In the genomic region with DNA sequence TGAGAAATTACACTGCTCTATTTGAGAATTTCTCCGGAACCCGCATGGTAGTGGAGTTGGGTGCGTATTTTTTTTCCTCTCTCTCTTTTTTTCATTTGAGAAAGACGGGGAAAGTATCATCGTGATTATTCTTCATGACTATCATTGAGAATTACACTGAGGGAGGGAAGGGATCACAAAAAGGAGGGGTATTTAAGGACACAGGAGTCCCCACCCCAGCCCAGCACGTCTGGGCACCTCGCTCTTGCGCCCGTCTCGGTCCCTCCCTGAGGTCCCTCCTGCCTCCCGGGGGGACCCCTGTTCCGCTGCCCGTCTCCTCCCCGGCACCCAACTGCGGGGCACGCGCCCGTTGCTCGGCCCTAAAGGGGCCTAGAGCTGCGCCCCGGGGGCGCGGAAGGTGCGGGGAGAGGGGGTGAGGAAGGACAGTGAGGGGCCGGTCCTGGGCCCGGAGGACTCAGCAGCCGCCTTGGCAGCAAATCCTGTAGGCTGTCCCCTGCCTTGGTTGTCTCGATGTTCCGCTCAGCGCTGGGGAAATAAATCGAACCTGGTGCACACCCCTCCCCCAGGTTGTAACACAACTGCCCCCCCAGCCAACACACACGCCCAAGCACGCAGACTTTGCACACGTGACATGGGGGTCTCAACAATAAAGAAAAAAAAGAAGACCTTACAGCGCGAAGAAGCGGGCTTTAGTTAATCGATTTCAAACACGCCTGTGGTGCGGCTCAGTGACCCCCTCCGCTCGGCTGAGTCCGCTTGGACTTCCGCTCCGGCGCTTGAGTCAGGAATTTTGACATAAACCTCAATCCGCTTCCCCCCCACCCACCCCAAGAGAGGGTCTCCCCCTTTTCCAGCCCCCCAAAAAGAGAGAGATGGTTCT, we compare ENCODE assay signal across 11 cellular contexts. TPM values are rescaled to one million over a fixed set of nuclear protein-coding genes. Genes with fewer than 3 reads are reported as not detected.
A peak's percentile ranks its signal among the peaks of the same experiment; 100 is the strongest.
DNase-seq lines count a peak whose midpoint lies in the region; ATAC-seq and TF ChIP-seq lines count a peak whose summit lies in the region.
"Had no signal": no experiment of that assay in that cellular context is flagged by ENCODE, and none has a peak within 500 bp of the region (broad histone marks: within the 10 kb centered on the region; RNA-seq: fewer than 3 reads in every experiment).

No MANE protein-coding gene starts in this region.

- no peaks in the 10 kb centered on the region for H3K79me2 ChIP-seq in smooth muscle cell (ENCODE audit: low read depth)

- ATAC-seq in activated CD8-positive, alpha-beta memory T cell treated with anti-CD3 and anti-CD28 coated beads, Interleukin-2, amount 10 ng/mL, durations not matched to agents 7 days and 5 days = peak; percentile 24
- ATAC-seq in GM21381 (IDR thresholded peaks at IDR 0.05; ENCODE audit: unreplicated experiment) = no peak
- ATAC-seq in HG02981 (IDR thresholded peaks at IDR 0.05; ENCODE audit: unreplicated experiment) = no peak
- ATAC-seq: mucosa of descending colon had no signal

- no peak overlapping the region for H2AFZ ChIP-seq in smooth muscle cell (ENCODE audit: low read depth)

- no peak overlapping the region for H3K4me3 ChIP-seq in smooth muscle cell
- H3K4me3 ChIP-seq: mucosa of descending colon had no signal

- no peak for TF ChIP-seq CTCF in smooth muscle cell (IDR thresholded peaks at IDR 0.05; ENCODE audit: borderline replicate concordance, insufficient read depth, poor library complexity, severe bottlenecking)

- H3K4me1 Mint-ChIP-seq in activated CD8-positive, alpha-beta memory T cell treated with anti-CD3 and anti-CD28 coated beads, Interleukin-2, amount 10 ng/mL, durations not matched to agents 7 days and 5 days = peaks cover 16% of the 10 kb centered on the region
- peaks cover 20% of the 10 kb centered on the region for H3K4me1 Mint-ChIP-seq in activated T-helper 1 cell treated with anti-CD3 and anti-CD28 coated beads, Interleukin-12 subunit alpha, Interleukin-12 subunit beta, Interleukin-2, Interleukin-4 antibody, amounts not matched to agents 30 ng/mL and 10 ng/mL and 1 ng/mL, durations not matched to agents 14 hours and 24 hours and 36 hours (ENCODE audit: low read depth)
- peaks cover 16% of the 10 kb centered on the region in 2 donors for H3K4me1 Mint-ChIP-seq in immature natural killer cell

- peaks cover 19% of the 10 kb centered on the region for H3K4me1 ChIP-seq in smooth muscle cell (ENCODE audit: low read depth)

- H3K4me3 Mint-ChIP-seq in activated CD8-positive, alpha-beta memory T cell treated with anti-CD3 and anti-CD28 coated beads, Interleukin-2, amount 10 ng/mL, durations not matched to agents 7 days and 5 days = peak overlapping the region; percentile 16
- H3K4me3 Mint-ChIP-seq in activated T-helper 1 cell treated with anti-CD3 and anti-CD28 coated beads, Interleukin-12 subunit alpha, Interleukin-12 subunit beta, Interleukin-2, Interleukin-4 antibody, amounts not matched to agents 30 ng/mL and 10 ng/mL and 1 ng/mL, durations not matched to agents 14 hours and 24 hours and 36 hours = peak overlapping the region; percentile 10
- peak overlapping the region; percentile 5 to 62 (median 47) for H3K4me3 Mint-ChIP-seq in immature natural killer cell

- WGBS in smooth muscle cell (ENCODE audit: low lambda C conversion rate) = 4% methylated on average over 29 of the region's 47 CpGs

- no peak for DNase-seq in activated CD8-positive, alpha-beta memory T cell treated with anti-CD3 and anti-CD28 coated beads, Interleukin-2, amount 10 ng/mL, durations not matched to agents 7 days and 5 days
- DNase-seq in activated CD8-positive, alpha-beta memory T cell treated with anti-CD3 and anti-CD28 coated beads, Interleukin-2, amount 50 U/mL, for 4 hours = no peak
- DNase-seq in activated T-helper 1 cell treated with anti-CD3 and anti-CD28 coated beads, Interleukin-12 subunit alpha, Interleukin-12 subunit beta, Interleukin-2, Interleukin-4 antibody, amounts not matched to agents 30 ng/mL and 10 ng/mL and 1 ng/mL, durations not matched to agents 14 hours and 24 hours and 36 hours (ENCODE audit: low spot score) = no peak
- DNase-seq in immature natural killer cell = no peak
- no peak for DNase-seq in smooth muscle cell (lab: John Stamatoyannopoulos, UW; ENCODE audit: unreplicated experiment)
- no peak for DNase-seq in NCI-H526 treated with DMSO at 0.1 percent for 48 hours (lab: John Stamatoyannopoulos, UW)
- DNase-seq: mucosa of descending colon, NCI-H2081 treated with DMSO at 0.1 percent for 48 hours had no signal

- peaks cover 100% of the 10 kb centered on the region for H3K27me3 ChIP-seq in smooth muscle cell (ENCODE audit: low read depth)

- no peaks in the 10 kb centered on the region for H4K20me1 ChIP-seq in smooth muscle cell (ENCODE audit: low read depth)

- H3K27me3 Mint-ChIP-seq in activated CD8-positive, alpha-beta memory T cell treated with anti-CD3 and anti-CD28 coated beads, Interleukin-2, amount 10 ng/mL, durations not matched to agents 7 days and 5 days = peaks cover 84% of the 10 kb centered on the region
- peaks cover 74% of the 10 kb centered on the region for H3K27me3 Mint-ChIP-seq in activated T-helper 1 cell treated with anti-CD3 and anti-CD28 coated beads, Interleukin-12 subunit alpha, Interleukin-12 subunit beta, Interleukin-2, Interleukin-4 antibody, amounts not matched to agents 30 ng/mL and 10 ng/mL and 1 ng/mL, durations not matched to agents 14 hours and 24 hours and 36 hours (ENCODE audit: insufficient read depth)
- H3K27me3 Mint-ChIP-seq in immature natural killer cell (ENCODE audit: low read depth in 3 of 3) = peaks cover 57 to 77% (median 76%) of the 10 kb centered on the region in 3 donors

- H3K27ac ChIP-seq in smooth muscle cell (ENCODE audit: low read depth) = no peak overlapping the region
- H3K27ac ChIP-seq: KMS-11 had no signal

- H3K36me3 ChIP-seq in smooth muscle cell (ENCODE audit: low read depth) = no peaks in the 10 kb centered on the region

- intact Hi-C loops in activated T-helper 1 cell treated with anti-CD3 and anti-CD28 coated beads, Interleukin-12 subunit alpha, Interleukin-12 subunit beta, Interleukin-2, Interleukin-4 antibody, amounts not matched to agents 30 ng/mL and 10 ng/mL and 1 ng/mL, durations not matched to agents 14 hours and 24 hours and 36 hours (cut with micrococcal nuclease) = loop anchor here (10.0 kb wide), 1 partner anchor 371 kb away; the partner anchor contains the start of gene ITIH5

- H3F3A ChIP-seq in smooth muscle cell (ENCODE audit: low read depth) = no peaks in the 10 kb centered on the region

- H3K9me3 Mint-ChIP-seq in activated CD8-positive, alpha-beta memory T cell treated with anti-CD3 and anti-CD28 coated beads, Interleukin-2, amount 10 ng/mL, durations not matched to agents 7 days and 5 days (ENCODE audit: low read depth) = no peaks in the 10 kb centered on the region
- H3K9me3 Mint-ChIP-seq in activated T-helper 1 cell treated with anti-CD3 and anti-CD28 coated beads, Interleukin-12 subunit alpha, Interleukin-12 subunit beta, Interleukin-2, Interleukin-4 antibody, amounts not matched to agents 30 ng/mL and 10 ng/mL and 1 ng/mL, durations not matched to agents 14 hours and 24 hours and 36 hours = peaks cover 5% of the 10 kb centered on the region
- H3K9me3 Mint-ChIP-seq in immature natural killer cell = peaks cover 0 to 8% (median 0%) of the 10 kb centered on the region in 6 donors

- H3K27ac Mint-ChIP-seq in activated CD8-positive, alpha-beta memory T cell treated with anti-CD3 and anti-CD28 coated beads, Interleukin-2, amount 10 ng/mL, durations not matched to agents 7 days and 5 days = peak overlapping the region; percentile 72
- peak overlapping the region; percentile 76 for H3K27ac Mint-ChIP-seq in activated T-helper 1 cell treated with anti-CD3 and anti-CD28 coated beads, Interleukin-12 subunit alpha, Interleukin-12 subunit beta, Interleukin-2, Interleukin-4 antibody, amounts not matched to agents 30 ng/mL and 10 ng/mL and 1 ng/mL, durations not matched to agents 14 hours and 24 hours and 36 hours
- H3K27ac Mint-ChIP-seq in immature natural killer cell = peak overlapping the region in 2 of 6 donors; percentile 47 to 63

- H3K4me2 ChIP-seq in smooth muscle cell = peak overlapping the region; percentile 6
- H3K4me2 ChIP-seq: KMS-11 had no signal

- CTCF ChIA-PET in activated CD8-positive, alpha-beta memory T cell treated with anti-CD3 and anti-CD28 coated beads, Interleukin-2, amount 10 ng/mL, durations not matched to agents 7 days and 5 days (lab: Charles Lee) = no interaction called here

- no peak overlapping the region for H3K9ac ChIP-seq in smooth muscle cell (ENCODE audit: low read depth)
- H3K9ac ChIP-seq: KMS-11 had no signal

- H3K9me3 ChIP-seq in smooth muscle cell (replicated peaks; ENCODE audit: low read depth) = no peaks in the 10 kb centered on the region
- H3K9me3 ChIP-seq: mucosa of descending colon had no signal

- H3K36me3 Mint-ChIP-seq in activated CD8-positive, alpha-beta memory T cell treated with anti-CD3 and anti-CD28 coated beads, Interleukin-2, amount 10 ng/mL, durations not matched to agents 7 days and 5 days = peaks cover 4% of the 10 kb centered on the region
- H3K36me3 Mint-ChIP-seq in activated T-helper 1 cell treated with anti-CD3 and anti-CD28 coated beads, Interleukin-12 subunit alpha, Interleukin-12 subunit beta, Interleukin-2, Interleukin-4 antibody, amounts not matched to agents 30 ng/mL and 10 ng/mL and 1 ng/mL, durations not matched to agents 14 hours and 24 hours and 36 hours (ENCODE audit: low read depth) = peaks cover 8% of the 10 kb centered on the region
- no peaks in the 10 kb centered on the region for H3K36me3 Mint-ChIP-seq in immature natural killer cell

RNA-seq across cellular contexts. Expression of gene GATA3, which starts 18.6 kb away (rescaled TPM):
- 10 to 100 TPM; 61.5 to 83.4 TPM for total RNA-seq in activated CD8-positive, alpha-beta memory T cell treated with anti-CD3 and anti-CD28 coated beads, Interleukin-2, amount 10 ng/mL, durations not matched to agents 7 days and 5 days
- total RNA-seq in activated T-helper 1 cell treated with anti-CD3 and anti-CD28 coated beads, Interleukin-12 subunit alpha, Interleukin-12 subunit beta, Interleukin-2, Interleukin-4 antibody, amounts not matched to agents 30 ng/mL and 10 ng/mL and 1 ng/mL, durations not matched to agents 14 hours and 24 hours and 36 hours = 79.5 TPM in 2 replicates
- polyA plus RNA-seq in immature natural killer cell (10 to 100 TPM; 27.2 to 52.1 (median 36.8) TPM), smooth muscle cell (6.9 and 22.6 TPM in 2 replicates)
- 2.3 and 5.2 TPM in 2 replicates for total RNA-seq in smooth muscle cell

Comparison
In these comparisons a context has a peak if more than half of its experiments do, and no peak if none do; other contexts are left out.
1. RNA of gene GATA3, which starts 18.6 kb away (total RNA-seq): 61.5 to 83.4 TPM in activated CD8-positive, alpha-beta memory T cell treated with anti-CD3 and anti-CD28 coated beads, Interleukin-2, amount 10 ng/mL, durations not matched to agents 7 days and 5 days and 79.5 TPM in activated T-helper 1 cell treated with anti-CD3 and anti-CD28 coated beads, Interleukin-12 subunit alpha, Interleukin-12 subunit beta, Interleukin-2, Interleukin-4 antibody, amounts not matched to agents 30 ng/mL and 10 ng/mL and 1 ng/mL, durations not matched to agents 14 hours and 24 hours and 36 hours; 2.3 to 5.2 TPM in smooth muscle cell; every median in the first group is over 10 times any median in the second.
2. Peak in every context shown above with its lines, with median percentiles within 50 percentile points of each other: H3K4me3 Mint-ChIP-seq.